In genomic region chr17:75346368-75346767, GRCh38 we compare ENCODE assay signal across 8 cellular contexts. TPM values are rescaled to one million over a fixed set of nuclear protein-coding genes. Genes with fewer than 3 reads are reported as not detected.
DNase-seq lines count a peak whose midpoint lies in the region; ATAC-seq, FAIRE-seq and TF ChIP-seq lines count a peak whose summit lies in the region.
"Not testable (repeated sequence)": the region's sequence is repeated elsewhere in the genome, so short reads cannot be mapped to it uniquely, and the experiment has no call there.

No MANE protein-coding gene starts in this region.

- H3K36me3 Mint-ChIP-seq in CD14-positive monocyte (peaks cover 6 to 23% of the 10 kb centered on the region in 2 donors), naive B cell (peaks cover 0 to 10% of the 10 kb centered on the region in 2 donors)
- H3K36me3 Mint-ChIP-seq in T-helper 2 cell treated with Interferon-gamma antibody and Interleukin-4, amounts not matched to agents 5 μg/mL and 100 μg/mL, for 36 hours (ENCODE audit: low read depth); activated T-cell treated with anti-CD3 and anti-CD28 coated beads, Interleukin-2, amount 50 U/mL, for 72 hours (ENCODE audit: insufficient read depth in 2 of 2): not testable (repeated sequence)
- H3K36me3 Mint-ChIP-seq in stimulated activated memory B cell treated with anti-CD40 and anti-IgM and Interleukin-4, amounts not matched to agents 10 μg/mL and 1 μg/mL and 100 μg/mL, for 72 hours = peaks cover 14% of the 10 kb centered on the region

- not testable (repeated sequence) for H3K27me3 Mint-ChIP-seq in CD14-positive monocyte (ENCODE audit: low read depth in 3 of 3); T-helper 2 cell treated with Interferon-gamma antibody and Interleukin-4, amounts not matched to agents 5 μg/mL and 100 μg/mL, for 36 hours (ENCODE audit: low read depth); activated T-cell treated with anti-CD3 and anti-CD28 coated beads, Interleukin-2, amount 50 U/mL, for 72 hours (ENCODE audit: low read depth); naive B cell; stimulated activated memory B cell treated with anti-CD40 and anti-IgM and Interleukin-4, amounts not matched to agents 10 μg/mL and 1 μg/mL and 100 μg/mL, for 72 hours

- CTCF ChIA-PET in K562 (lab: Yijun Ruan, JAX; ENCODE audit: low intra/inter-chr PET ratio) = not testable (repeated sequence)

- H3K4me3 Mint-ChIP-seq in CD14-positive monocyte (peak overlapping the region in 1 of 2 donors; percentile 13), naive B cell (peak overlapping the region; percentile 85 to 99 (median 94))
- peak overlapping the region; percentile 77 for H3K4me3 Mint-ChIP-seq in T-helper 2 cell treated with Interferon-gamma antibody and Interleukin-4, amounts not matched to agents 5 μg/mL and 100 μg/mL, for 36 hours
- H3K4me3 Mint-ChIP-seq in activated T-cell treated with anti-CD3 and anti-CD28 coated beads, Interleukin-2, amount 50 U/mL, for 72 hours = peak overlapping the region; percentile 67 to 80
- H3K4me3 Mint-ChIP-seq in stimulated activated memory B cell treated with anti-CD40 and anti-IgM and Interleukin-4, amounts not matched to agents 10 μg/mL and 1 μg/mL and 100 μg/mL, for 72 hours = peak overlapping the region; percentile 78

- H3K79me2 ChIP-seq in Loucy (ENCODE audit: insufficient read depth, low read length) (peaks cover 97% of the 10 kb centered on the region), K562 (ENCODE audit: control insufficient read depth, insufficient read depth, low read length) (peaks cover 91% of the 10 kb centered on the region)

- TF ChIP-seq CTCF in CD14-positive monocyte (IDR thresholded peaks at IDR 0.05); GM12865 (IDR thresholded peaks at IDR 0.05; ENCODE audit: insufficient read depth, low read depth, low read length, missing control alignments); Loucy (conservative IDR thresholded peaks at IDR 0.05; ENCODE audit: low read length); K562 (IDR thresholded peaks at IDR 0.05 in 2 of 3, conservative IDR thresholded peaks at IDR 0.05 in 1 of 3; ENCODE audit: insufficient read depth in 2 of 3, low read depth in 1 of 3, low read length in 3 of 3): not testable (repeated sequence)

- H3K9me3 Mint-ChIP-seq in CD14-positive monocyte; T-helper 2 cell treated with Interferon-gamma antibody and Interleukin-4, amounts not matched to agents 5 μg/mL and 100 μg/mL, for 36 hours; activated T-cell treated with anti-CD3 and anti-CD28 coated beads, Interleukin-2, amount 50 U/mL, for 72 hours; naive B cell; stimulated activated memory B cell treated with anti-CD40 and anti-IgM and Interleukin-4, amounts not matched to agents 10 μg/mL and 1 μg/mL and 100 μg/mL, for 72 hours: not testable (repeated sequence)

- H3K4me1 ChIP-seq in Loucy (ENCODE audit: insufficient read depth, low read length, poor library complexity, severe bottlenecking) (peaks cover 75% of the 10 kb centered on the region), K562 (replicated peaks in 1 of 2; ENCODE audit: control insufficient read depth in 2 of 2, insufficient read depth in 2 of 2, low read length in 2 of 2) (peaks cover 50 to 78% of the 10 kb centered on the region in 2 experiments)

- TF ChIP-seq EP300 in K562 (IDR thresholded peaks at IDR 0.05; ENCODE audit: low read length) = not testable (repeated sequence)

- H3K36me3 ChIP-seq in Loucy (ENCODE audit: insufficient read depth, low read length); K562 (ENCODE audit: control insufficient read depth, insufficient read depth, low read length): not testable (repeated sequence)

- peaks cover 19% of the 10 kb centered on the region for H4K20me1 ChIP-seq in Loucy (ENCODE audit: insufficient read depth, low read length, poor library complexity, severe bottlenecking)
- H4K20me1 ChIP-seq in K562 (replicated peaks; ENCODE audit: control insufficient read depth, insufficient read depth, low read length) = not testable (repeated sequence)

- peaks cover 98% of the 10 kb centered on the region for H3K4me1 Mint-ChIP-seq in CD14-positive monocyte
- peaks cover 69% of the 10 kb centered on the region for H3K4me1 Mint-ChIP-seq in T-helper 2 cell treated with Interferon-gamma antibody and Interleukin-4, amounts not matched to agents 5 μg/mL and 100 μg/mL, for 36 hours (ENCODE audit: low read depth)
- H3K4me1 Mint-ChIP-seq in activated T-cell treated with anti-CD3 and anti-CD28 coated beads, Interleukin-2, amount 50 U/mL, for 72 hours (ENCODE audit: low read depth) = peaks cover 97% of the 10 kb centered on the region
- H3K4me1 Mint-ChIP-seq in naive B cell = peaks cover 76 to 92% (median 87%) of the 10 kb centered on the region in 3 donors
- H3K4me1 Mint-ChIP-seq in stimulated activated memory B cell treated with anti-CD40 and anti-IgM and Interleukin-4, amounts not matched to agents 10 μg/mL and 1 μg/mL and 100 μg/mL, for 72 hours = peaks cover 91% of the 10 kb centered on the region

- not testable (repeated sequence) for BruUV-seq in K562 (replicated peaks; lab: Mats Ljungman, UMichigan)

- H3K9me1 ChIP-seq in K562 (ENCODE audit: control insufficient read depth, insufficient read depth, low read length) = not testable (repeated sequence)

- WGBS in K562 (ENCODE audit: insufficient coverage, low coverage, missing lambda C conversion rate) = 78% methylated on average over 9 of the region's 9 CpGs

- H3F3A ChIP-seq in Loucy (ENCODE audit: low read depth) = not testable (repeated sequence)

- FAIRE-seq in K562 (lab: Jason Lieb, UNC) = not testable (repeated sequence)

- peak overlapping the region; percentile 64 for H3K4me2 ChIP-seq in Loucy (ENCODE audit: low read depth, low read length, poor library complexity, severe bottlenecking)
- H3K4me2 ChIP-seq in K562 (ENCODE audit: insufficient read depth, low read length) = peak overlapping the region; percentile 77; the same call in 1 of the 2 replicates

- H3K9me2 ChIP-seq in Loucy (replicated peaks; ENCODE audit: low read depth, low read length) = not testable (repeated sequence)

- not testable (repeated sequence) for H3K9me3 ChIP-seq in Loucy (ENCODE audit: insufficient read depth, low read depth, low read length); K562 (replicated peaks; ENCODE audit: control insufficient read depth, insufficient read depth, low read depth, low read length)

- in situ Hi-C loops in K562 (cut with MboI) = not testable (repeated sequence)

- H3K9ac ChIP-seq in Loucy (ENCODE audit: low read depth, low read length, poor library complexity, severe bottlenecking) (peak overlapping the region; percentile 66), K562 (ENCODE audit: insufficient read depth in 1 of 2, low read depth in 2 of 2, low read length in 2 of 2) (peak overlapping the region in 1 of 2 experiments; percentile 80; a peak in 1 of 4 replicates)

- H2AFZ ChIP-seq in Loucy (ENCODE audit: low read length); K562 (ENCODE audit: low read depth, low read length): not testable (repeated sequence)

- H3K27ac Mint-ChIP-seq in CD14-positive monocyte (peak overlapping the region; percentile 89 to 94 (median 92)), naive B cell (peak overlapping the region; percentile 92 to 100 (median 98))
- H3K27ac Mint-ChIP-seq in T-helper 2 cell treated with Interferon-gamma antibody and Interleukin-4, amounts not matched to agents 5 μg/mL and 100 μg/mL, for 36 hours = peak overlapping the region; percentile 91
- not testable (repeated sequence) for H3K27ac Mint-ChIP-seq in activated T-cell treated with anti-CD3 and anti-CD28 coated beads, Interleukin-2, amount 50 U/mL, for 72 hours
- peak overlapping the region; percentile 86 for H3K27ac Mint-ChIP-seq in stimulated activated memory B cell treated with anti-CD40 and anti-IgM and Interleukin-4, amounts not matched to agents 10 μg/mL and 1 μg/mL and 100 μg/mL, for 72 hours

- peak overlapping the region; percentile 61 for H3K27ac ChIP-seq in K562 (ENCODE audit: extremely low read depth, low read depth, low read length)

- not testable (repeated sequence) for H3K27me3 ChIP-seq in Loucy (ENCODE audit: insufficient read depth, low read length, poor library complexity, severe bottlenecking); K562 (ENCODE audit: control insufficient read depth in 2 of 2, insufficient read depth in 2 of 2, low read length in 2 of 2)

- intact Hi-C loops in CD14-positive monocyte (cut with micrococcal nuclease) = loop anchor here (5.0 to 10.0 kb wide), 2 partner anchors 36 to 48 kb away; no protein-coding TSS in a partner anchor
- intact Hi-C loops in K562 (cut with micrococcal nuclease) = not testable (repeated sequence)

- POLR2A ChIA-PET in K562 (lab: Yijun Ruan, JAX) = interaction anchor here (0.8 to 1.0 kb wide), 3 partner anchors 8 to 57 kb away, joined by 3 to 5 read pairs (median 3); partner anchors contain the start of gene SLC25A19

- not testable (repeated sequence) for DNase-seq in CD14-positive monocyte (ENCODE audit: low spot score); GM12865 (ENCODE audit: low read depth); T-helper 2 cell treated with Interferon-gamma antibody and Interleukin-4, amounts not matched to agents 5 μg/mL and 100 μg/mL, for 36 hours (ENCODE audit: low spot score); activated T-cell treated with anti-CD3 and anti-CD28 coated beads, Interleukin-2, amount 50 U/mL, for 72 hours; K562 (ENCODE audit: extremely low read depth in 1 of 4, low spot score in 3 of 4); naive B cell

- not testable (repeated sequence) for TF ChIP-seq RAD21 in K562 (CRISPR knock-in tag; conservative IDR thresholded peaks at IDR 0.05 in 1 of 2, IDR thresholded peaks at IDR 0.05 in 1 of 2)

- TF ChIP-seq POLR2A in K562 (conservative IDR thresholded peaks at IDR 0.05) = not testable (repeated sequence)

- H3K4me3 ChIP-seq in GM12865 (ENCODE audit: low read depth, low read length) (peak overlapping the region; percentile 54), Loucy (ENCODE audit: low read length, poor library complexity, severe bottlenecking) (peak overlapping the region; percentile 51)
- H3K4me3 ChIP-seq in K562 = not testable (repeated sequence)

- peak in 1 of 2 donors; percentile 2 for ATAC-seq in activated T-cell treated with anti-CD3 and anti-CD28 coated beads, Interleukin-2, amount 50 U/mL, for 72 hours (replicated peaks in 1 of 2)
- not testable (repeated sequence) for ATAC-seq in K562; naive B cell (ENCODE audit: low read depth in 2 of 2); stimulated activated memory B cell treated with anti-CD40 and anti-IgM and Interleukin-4, amounts not matched to agents 10 μg/mL and 1 μg/mL and 100 μg/mL, for 72 hours

RNA-seq across cellular contexts. Expression of gene SLC25A19, which starts 57.1 kb away (rescaled TPM):
- polyA plus RNA-seq in CD14-positive monocyte (10 to 100 TPM; 14.4 to 18.8 TPM), K562 (2011; rRNA removed) (51.7 and 55.3 TPM in 2 replicates), K562 (2014; fragmentation: Illumina TruSeq; extraction: Trizol) (57.1 and 60.9 TPM in 2 replicates), K562 (2014; fragmentation: Nextera tagmentation; extraction: Ambion mirVana) (10 to 100 TPM; 33.4 to 49.3 TPM), K562 (2014; rRNA removed) (73.1 and 83.5 TPM in 2 replicates), naive B cell (ENCODE audit: low read depth in 6 of 6) (10 to 100 TPM; 26.1 to 41.8 (median 31.3) TPM)
- total RNA-seq in activated T-cell treated with anti-CD3 and anti-CD28 coated beads, Interleukin-2, amount 50 U/mL, for 72 hours = 10 to 100 TPM; 39.9 to 59.3 TPM
- total RNA-seq in K562 (2011; cell fraction: chromatin; rRNA removed; ENCODE audit: low replicate concordance) = 80.8 and 110 TPM in 2 replicates
- total RNA-seq in K562 (2011; cell fraction: nucleolus; rRNA removed) = 83.7 and 96.9 TPM in 2 replicates
- 75.9 and 93.0 TPM in 2 replicates for total RNA-seq in K562 (2011; cell fraction: nucleoplasm; rRNA removed)
- total RNA-seq in K562 (2014; rRNA removed) (56.1 and 71.6 TPM in 2 replicates), K562 (2014; rRNA removed; fragmentation: Illumina TruSeq; extraction: Trizol) (35.9 and 45.2 TPM in 2 replicates), K562 (2015; rRNA removed; fragmentation: Illumina TruSeq; extraction: Trizol) (49.0 and 49.3 TPM in 2 replicates), K562 (2021) (73.4 and 76.6 TPM in 2 replicates)
- polyA plus RNA-seq in K562 (2011; cell fraction: cytosol; rRNA removed) = 70.2 and 111 TPM in 2 replicates
- polyA plus RNA-seq in K562 (2011; cell fraction: nucleus; rRNA removed) = 50.7 and 83.5 TPM in 2 replicates
- 26.6 and 58.9 TPM in 2 replicates for polyA plus RNA-seq in K562 (2012)
- 29.7 and 31.1 TPM in 2 replicates for polyA minus RNA-seq in K562 (2011; rRNA and poly(A)+ RNA removed)
- polyA minus RNA-seq in K562 (2011; cell fraction: cytosol; rRNA and poly(A)+ RNA removed) = 18.5 and 33.6 TPM in 2 replicates
- polyA minus RNA-seq in K562 (2011; cell fraction: nucleus; rRNA and poly(A)+ RNA removed) = 32.9 and 44.3 TPM in 2 replicates

RNA-seq across cellular contexts. Expression of gene GRB2, which starts 59.1 kb away (rescaled TPM):
- polyA plus RNA-seq in CD14-positive monocyte (100 to 1,000 TPM; 262 to 338 TPM), K562 (2011; rRNA removed) (66.8 and 136 TPM in 2 replicates), K562 (2014; fragmentation: Illumina TruSeq; extraction: Trizol) (83.5 and 84.8 TPM in 2 replicates), K562 (2014; fragmentation: Nextera tagmentation; extraction: Ambion mirVana) (10 to 100 TPM; 57.2 to 69.1 TPM), K562 (2014; rRNA removed) (85.2 and 95.1 TPM in 2 replicates), naive B cell (ENCODE audit: low read depth in 6 of 6) (100 to 1,000 TPM; 281 to 361 (median 305) TPM)
- 100 to 1,000 TPM; 209 to 218 TPM for total RNA-seq in activated T-cell treated with anti-CD3 and anti-CD28 coated beads, Interleukin-2, amount 50 U/mL, for 72 hours
- 67.9 and 104 TPM in 2 replicates for total RNA-seq in K562 (2011; cell fraction: chromatin; rRNA removed; ENCODE audit: low replicate concordance)
- total RNA-seq in K562 (2011; cell fraction: nucleolus; rRNA removed) = 72.2 and 76.5 TPM in 2 replicates
- 69.3 and 101 TPM in 2 replicates for total RNA-seq in K562 (2011; cell fraction: nucleoplasm; rRNA removed)
- total RNA-seq in K562 (2014; rRNA removed) (107 and 125 TPM in 2 replicates), K562 (2014; rRNA removed; fragmentation: Illumina TruSeq; extraction: Trizol) (65.3 and 79.9 TPM in 2 replicates), K562 (2015; rRNA removed; fragmentation: Illumina TruSeq; extraction: Trizol) (70.5 and 74.3 TPM in 2 replicates), K562 (2021) (113 and 115 TPM in 2 replicates)
- 92.1 and 93.8 TPM in 2 replicates for polyA plus RNA-seq in K562 (2011; cell fraction: cytosol; rRNA removed)
- polyA plus RNA-seq in K562 (2011; cell fraction: nucleus; rRNA removed) = 20.1 and 22.1 TPM in 2 replicates
- polyA plus RNA-seq in K562 (2012) = 69.8 and 89.1 TPM in 2 replicates
- polyA minus RNA-seq in K562 (2011; rRNA and poly(A)+ RNA removed) = 32.5 and 47.6 TPM in 2 replicates
- polyA minus RNA-seq in K562 (2011; cell fraction: cytosol; rRNA and poly(A)+ RNA removed) = 20.9 and 32.6 TPM in 2 replicates
- polyA minus RNA-seq in K562 (2011; cell fraction: nucleus; rRNA and poly(A)+ RNA removed) = 18.7 and 28.4 TPM in 2 replicates
